Comparison of ENCODE assay signal across 23 cellular contexts in genomic region chr18:42734520-42734919, GRCh38.
DNase-seq lines count a peak whose midpoint lies in the region; ATAC-seq and TF ChIP-seq lines count a peak whose summit lies in the region.
"Had no signal": no experiment of that assay in that cellular context is flagged by ENCODE, and none has a peak within 500 bp of the region (broad histone marks: within the 10 kb centered on the region; RNA-seq: fewer than 3 reads in every experiment).

No MANE protein-coding gene starts in this region.

- POLR2A ChIA-PET in WTC11 (lab: Charles Lee) = no interaction called here

- no peak overlapping the region for H3K4me3 ChIP-seq in GM23338
- H3K4me3 ChIP-seq: A549; BLaER1 treated with 17β-estradiol and CSF1 and Interleukin-3, amounts not matched to agents 10 nM and 100 nM; GM12878 had no signal

- intact Hi-C loops in natural killer cell (cut with micrococcal nuclease) = no loop called here

- H3K36me3 ChIP-seq in GM23338 (ENCODE audit: insufficient read depth) = no peaks in the 10 kb centered on the region
- H3K36me3 ChIP-seq: BE2C; BLaER1 treated with 17β-estradiol and CSF1 and Interleukin-3, amounts not matched to agents 10 nM and 100 nM had no signal

- H3K27me3 Mint-ChIP-seq in GM23338 (ENCODE audit: insufficient read depth, low read depth, poor library complexity) = peaks cover 8% of the 10 kb centered on the region
- H3K27me3 Mint-ChIP-seq in WTC11 (ENCODE audit: low read depth) = peaks cover 2% of the 10 kb centered on the region
- H3K27me3 Mint-ChIP-seq in natural killer cell (ENCODE audit: low read depth in 2 of 2) = no peaks in the 10 kb centered on the region
- H3K27me3 Mint-ChIP-seq: CD4-positive, alpha-beta T cell; CD8-positive, alpha-beta memory T cell had no signal

- H3K27ac Mint-ChIP-seq in GM23338 (0 out of 2 replicates have a peak overlapping the region, but pooled peaks have one; percentile 15), WTC11 (0 out of 2 replicates have a peak overlapping the region, but pooled peaks have one; percentile 31), natural killer cell (no peak overlapping the region)
- H3K27ac Mint-ChIP-seq: CD14-positive monocyte; CD4-positive, alpha-beta T cell; CD8-positive, alpha-beta memory T cell had no signal

- CTCF ChIA-PET in WTC11 (lab: Charles Lee) = no interaction called here

- no peak for ATAC-seq in GM23338
- no peak for ATAC-seq in WTC11
- ATAC-seq in left lobe of liver = peak; percentile 87
- no peak for ATAC-seq in natural killer cell
- ATAC-seq: A549, GM12878 had no signal

- no peaks in the 10 kb centered on the region for H4K20me1 ChIP-seq in GM23338 (replicated peaks; ENCODE audit: insufficient read depth)
- H4K20me1 ChIP-seq: BLaER1 treated with 17β-estradiol and CSF1 and Interleukin-3, amounts not matched to agents 10 nM and 100 nM had no signal

- DNase-seq in GM23338 (ENCODE audit: low spot score) = no peak
- DNase-seq in WTC11 (ENCODE audit: low spot score) = no peak
- DNase-seq in left lobe of liver (ENCODE audit: low spot score) = no peak
- no peak for DNase-seq in natural killer cell
- DNase-seq in amygdala (lab: John Stamatoyannopoulos, UW) = no peak
- DNase-seq in OCI-M1 (lab: John Stamatoyannopoulos, UW) = no peak
- DNase-seq: 8988T; ACHN; AML-193; BE2C; CD4-positive, alpha-beta T cell; CD8-positive, alpha-beta memory T cell; DMS 273 treated with DMSO at 0.1 percent for 48 hours; DMS79; EL; GDM1; GOT3; H7; HCEC 1CT had no signal

- no peaks in the 10 kb centered on the region; the same call in 1 of the 2 replicates for H3K79me2 ChIP-seq in GM23338 (replicated peaks; ENCODE audit: insufficient read depth)

- H3K27me3 ChIP-seq in GM23338 (ENCODE audit: insufficient read depth) = no peaks in the 10 kb centered on the region
- H3K27me3 ChIP-seq: BE2C; BLaER1 treated with 17β-estradiol and CSF1 and Interleukin-3, amounts not matched to agents 10 nM and 100 nM had no signal

- no peak for TF ChIP-seq CTCF in GM23338 (conservative IDR thresholded peaks at IDR 0.05; ENCODE audit: low read depth in 2 of 2)
- no peak for TF ChIP-seq CTCF in WTC11 (IDR thresholded peaks at IDR 0.05)
- no peak for TF ChIP-seq CTCF in natural killer cell (IDR thresholded peaks at IDR 0.05)

- H3F3A ChIP-seq in GM23338 (replicated peaks; ENCODE audit: low read depth) = no peaks in the 10 kb centered on the region

- H3K9me2 ChIP-seq in GM23338 (ENCODE audit: insufficient read depth) = peaks cover 12% of the 10 kb centered on the region

- peaks cover 12% of the 10 kb centered on the region for H3K4me1 Mint-ChIP-seq in GM23338
- peaks cover 28% of the 10 kb centered on the region for H3K4me1 Mint-ChIP-seq in WTC11
- no peaks in the 10 kb centered on the region for H3K4me1 Mint-ChIP-seq in natural killer cell
- H3K4me1 Mint-ChIP-seq: CD14-positive monocyte; CD8-positive, alpha-beta memory T cell had no signal

- H3K36me3 Mint-ChIP-seq in GM23338 (ENCODE audit: low read depth) (peaks cover 27% of the 10 kb centered on the region), WTC11 (peaks cover 21% of the 10 kb centered on the region), natural killer cell (no peaks in the 10 kb centered on the region)
- H3K36me3 Mint-ChIP-seq: CD14-positive monocyte; CD8-positive, alpha-beta memory T cell had no signal

- no peak overlapping the region for H3K27ac ChIP-seq in GM23338 (ENCODE audit: low read depth)
- H3K27ac ChIP-seq: A549; BLaER1 treated with 17β-estradiol and CSF1 and Interleukin-3, amounts not matched to agents 10 nM and 100 nM had no signal

- H3K4me1 ChIP-seq in GM23338 (ENCODE audit: insufficient read depth) = 0 out of 2 replicates have a peak, but pooled peaks cover 4% of the 10 kb centered on the region
- H3K4me1 ChIP-seq: A549; BE2C; BLaER1 treated with 17β-estradiol and CSF1 and Interleukin-3, amounts not matched to agents 10 nM and 100 nM had no signal

- no peak overlapping the region for H3K4me3 Mint-ChIP-seq in GM23338
- no peak overlapping the region for H3K4me3 Mint-ChIP-seq in WTC11
- no peak overlapping the region for H3K4me3 Mint-ChIP-seq in natural killer cell
- H3K4me3 Mint-ChIP-seq: CD14-positive monocyte; CD4-positive, alpha-beta T cell; CD8-positive, alpha-beta memory T cell had no signal

- H3K9me3 Mint-ChIP-seq in GM23338 = peaks cover 5% of the 10 kb centered on the region
- peaks cover 8% of the 10 kb centered on the region; the same call in 1 of the 2 replicates for H3K9me3 Mint-ChIP-seq in WTC11
- peaks cover 7 to 9% of the 10 kb centered on the region in 2 donors for H3K9me3 Mint-ChIP-seq in natural killer cell

- no peak overlapping the region for H3K4me2 ChIP-seq in GM23338
- H3K4me2 ChIP-seq: A549; BLaER1 treated with 17β-estradiol and CSF1 and Interleukin-3, amounts not matched to agents 10 nM and 100 nM had no signal

- no peak overlapping the region for H2AFZ ChIP-seq in GM23338

TF ChIP-seq in WTC11, 78 proteins besides CTCF, POLR2A, EP300 and RAD21 (continues in another document):
- TF ChIP-seq ZNF138 (CRISPR knock-in tag; conservative IDR thresholded peaks at IDR 0.05) (no peak), GRHL2 (CRISPR knock-in tag; IDR thresholded peaks at IDR 0.05; ENCODE audit: insufficient replicate concordance, severe bottlenecking) (no peak), NFATC4 (CRISPR knock-in tag; IDR thresholded peaks at IDR 0.05) (no peak), MAX (CRISPR knock-in tag; IDR thresholded peaks at IDR 0.05) (no peak), AR (CRISPR knock-in tag; IDR thresholded peaks at IDR 0.05) (no peak), HMGA2 (CRISPR knock-in tag; IDR thresholded peaks at IDR 0.05) (no peak), TEAD4 (CRISPR knock-in tag; IDR thresholded peaks at IDR 0.05) (no peak), ZNF396 (CRISPR knock-in tag; IDR thresholded peaks at IDR 0.05; ENCODE audit: borderline replicate concordance) (no peak), USF2 (CRISPR knock-in tag; IDR thresholded peaks at IDR 0.05) (no peak), ZNF532 (CRISPR knock-in tag; IDR thresholded peaks at IDR 0.05; ENCODE audit: borderline replicate concordance) (no peak)

Comparison
In these comparisons a context has a peak if more than half of its experiments do, and no peak if none do; other contexts are left out.
1. H3K27ac Mint-ChIP-seq: peak in GM23338 (single experiment) and WTC11 (single experiment); none in natural killer cell (0 of 2).